Comparison of ENCODE assay signal across 8 cellular contexts in genomic region chr15:84588053-84588874, GRCh38. TPM values are rescaled to one million over a fixed set of nuclear protein-coding genes. Genes with fewer than 3 reads are reported as not detected.
DNase-seq lines count a peak whose midpoint lies in the region; ATAC-seq, FAIRE-seq and TF ChIP-seq lines count a peak whose summit lies in the region.

No MANE protein-coding gene starts in this region.

- ATAC-seq in GM18909 (IDR thresholded peaks at IDR 0.05; ENCODE audit: poor library complexity, unreplicated experiment) (peak; percentile 98), HG03139 (IDR thresholded peaks at IDR 0.05; ENCODE audit: unreplicated experiment) (peak; percentile 98)

- H3K36me3 ChIP-seq in WERI-Rb-1 = no peaks in the 10 kb centered on the region
- no peaks in the 10 kb centered on the region for H3K36me3 ChIP-seq in breast epithelium
- H3K36me3 ChIP-seq in kidney (ENCODE audit: control insufficient read depth in 1 of 2, insufficient read depth in 2 of 2, low read length in 2 of 2) = no peaks in the 10 kb centered on the region

- POLR2A ChIA-PET in AG04450 (lab: Yijun Ruan, JAX) = no interaction called here

- H3K27me3 ChIP-seq in AG04450 (ENCODE audit: control insufficient read depth, insufficient read depth, low read length) (peaks cover 5% of the 10 kb centered on the region), WERI-Rb-1 (ENCODE audit: insufficient read depth, low read depth, severe bottlenecking) (no peaks in the 10 kb centered on the region), breast epithelium (no peaks in the 10 kb centered on the region)

- H3K4me1 ChIP-seq in breast epithelium = no peaks in the 10 kb centered on the region
- H3K4me1 ChIP-seq in kidney (ENCODE audit: control insufficient read depth in 1 of 2, insufficient read depth in 1 of 2, low read depth in 1 of 2, low read length in 2 of 2) = no peaks in the 10 kb centered on the region

- H3K9ac ChIP-seq in kidney (ENCODE audit: low read length in 2 of 2) = peak overlapping the region in 1 of 2 donors; percentile 46

- DNase-seq in AG04450 (ENCODE audit: low read depth, low spot score) (peak; percentile 50), NCI-H2196 treated with DMSO at 0.1 percent for 48 hours (lab: John Stamatoyannopoulos, UW; ENCODE audit: unreplicated experiment) (peak; percentile 52), WERI-Rb-1 (peak; percentile 90), breast epithelium (ENCODE audit: low spot score in 2 of 2) (peak; percentile 73 to 86), kidney (peak; percentile 94)
- peak; percentile 74 to 84 for DNase-seq in stimulated activated CD4-positive, alpha-beta T cell treated with anti-CD3 and anti-CD28 coated beads, Interleukin-15, amount 100 ng/mL, for 48 hours (ENCODE audit: low read depth in 2 of 2)

- H3K4me3 ChIP-seq in AG04450 (ENCODE audit: low read depth, low read length) (peak overlapping the region; percentile 48), WERI-Rb-1 (ENCODE audit: low read depth, low read length) (peak overlapping the region; percentile 8), breast epithelium (peak overlapping the region; percentile 30 to 60 (median 42)), kidney (ENCODE audit: low read length in 2 of 2) (peak overlapping the region; percentile 53 to 56)

- CTCF ChIA-PET in AG04450 (lab: Charles Lee) = interaction anchor here (0.5 to 2.9 kb wide), 48 partner anchors 9 to 1238 kb away, joined by 3 to 39 read pairs (median 4); partner anchors contain the start of gene ZSCAN2

- TF ChIP-seq CTCF in AG04450 (IDR thresholded peaks at IDR 0.05; ENCODE audit: low read depth, low read length) (peak; percentile 71), WERI-Rb-1 (IDR thresholded peaks at IDR 0.05; ENCODE audit: low read depth, low read length) (peak; percentile 84), breast epithelium (IDR thresholded peaks at IDR 0.05) (peak in 2 of 3 donors; percentile 34 to 50), kidney (IDR thresholded peaks at IDR 0.05; ENCODE audit: borderline replicate concordance, extremely low read depth, insufficient read depth) (peak; percentile 83)

- TF ChIP-seq POLR2A in breast epithelium (IDR thresholded peaks at IDR 0.05) = no peak

- H3K27ac ChIP-seq in AG04450 (ENCODE audit: low read depth, low read length) (no peak overlapping the region), WERI-Rb-1 (no peak overlapping the region), breast epithelium (no peak overlapping the region), kidney (ENCODE audit: low read depth in 2 of 2, low read length in 2 of 2) (no peak overlapping the region)

- no peaks in the 10 kb centered on the region for H3K9me3 ChIP-seq in AG04450 (ENCODE audit: control insufficient read depth, insufficient read depth, low read length)
- peaks cover 4% of the 10 kb centered on the region for H3K9me3 ChIP-seq in WERI-Rb-1 (ENCODE audit: severe bottlenecking)
- no peaks in the 10 kb centered on the region for H3K9me3 ChIP-seq in breast epithelium
- H3K9me3 ChIP-seq in kidney (ENCODE audit: control insufficient read depth in 1 of 2, low read length in 2 of 2) = no peaks in the 10 kb centered on the region

- no peak for FAIRE-seq in kidney (lab: Jason Lieb, UNC)

- intact Hi-C loops in breast epithelium (cut with DNase I; ENCODE audit: low total_unique reads) = no loop called here
- intact Hi-C loops in kidney (cut with DNase I) = no loop called here

RNA-seq across cellular contexts. Expression of gene ZSCAN2, which starts 12.5 kb away (rescaled TPM):
- polyA plus RNA-seq in AG04450 (2011; rRNA removed) (16.2 and 17.0 TPM in 2 replicates), kidney (ENCODE audit: insufficient read depth, low read depth, low replicate concordance) (11.4 TPM)
- 24.1 and 25.9 TPM in 2 replicates for polyA minus RNA-seq in AG04450 (2011; rRNA and poly(A)+ RNA removed)
- total RNA-seq in breast epithelium (10 to 100 TPM in 2 of 3 donors, 1 to 10 TPM in 1; 7.8 to 14.8 (median 14.4) TPM), kidney (10.3 TPM)
